ENCODE assay signal across 16 cellular contexts in genomic region chr10:93749218-93749799, GRCh38. TPM values are rescaled to one million over a fixed set of nuclear protein-coding genes. Genes with fewer than 3 reads are reported as not detected.
DNase-seq lines count a peak whose midpoint lies in the region; ATAC-seq and TF ChIP-seq lines count a peak whose summit lies in the region.
"Had no signal": no experiment of that assay in that cellular context is flagged by ENCODE, and none has a peak within 500 bp of the region (broad histone marks: within the 10 kb centered on the region; RNA-seq: fewer than 3 reads in every experiment).

No MANE protein-coding gene starts in this region.

- TF ChIP-seq RAD21 in SK-N-SH (IDR thresholded peaks at IDR 0.05; ENCODE audit: low read length) = no peak

- POLR2A ChIA-PET in SK-N-SH (lab: Yijun Ruan, JAX) = interaction anchor here (0.8 kb wide), 1 partner anchor 47 kb away, joined by 3 read pairs; the partner anchor contains the start of gene FRA10AC1

- no peak overlapping the region for H3K4me3 ChIP-seq in endodermal cell (ENCODE audit: low read length)
- H3K4me3 ChIP-seq in mesodermal cell (ENCODE audit: extremely low read depth, insufficient read depth, low read length, poor library complexity, severe bottlenecking) = no peak overlapping the region
- H3K4me3 ChIP-seq in SK-N-SH (ENCODE audit: low read depth in 2 of 2, low read length in 1 of 2) = no peak overlapping the region
- H3K4me3 ChIP-seq: ascending aorta, psoas muscle, upper lobe of left lung had no signal

- no peak overlapping the region for H3K4me3 Mint-ChIP-seq in endodermal cell

- H3K4me1 Mint-ChIP-seq in endodermal cell = peaks cover 69% of the 10 kb centered on the region

- H3K79me2 ChIP-seq in SK-N-SH (ENCODE audit: insufficient read depth) = no peaks in the 10 kb centered on the region

- H3K9me3 ChIP-seq in endodermal cell (ENCODE audit: control insufficient read depth, low read length) (no peaks in the 10 kb centered on the region), mesodermal cell (ENCODE audit: control insufficient read depth, low read length) (no peaks in the 10 kb centered on the region), SK-N-SH (no peaks in the 10 kb centered on the region)
- H3K9me3 ChIP-seq: ascending aorta, psoas muscle, upper lobe of left lung had no signal

- H3F3A ChIP-seq in SK-N-SH (replicated peaks; ENCODE audit: insufficient read depth) = peaks cover 7% of the 10 kb centered on the region

- CTCF ChIA-PET in SK-N-SH (lab: Yijun Ruan, JAX) = interaction anchor here (1.5 kb wide), 1 partner anchor 9 kb away, joined by 7 read pairs; the partner anchor contains the start of gene LGI1

- H2AFZ ChIP-seq in SK-N-SH (ENCODE audit: low read depth) = no peak overlapping the region

- 5 to 13% methylated on average over 4 to 5 of the region's 5 CpGs for WGBS in endodermal cell (ENCODE audit: insufficient coverage in 1 of 2, insufficient read length in 1 of 2), 2 experiments
- WGBS in mesodermal cell (ENCODE audit: insufficient coverage in 2 of 2), 2 experiments = 4 to 24% methylated on average over 4 of the region's 5 CpGs
- WGBS in SK-N-SH (ENCODE audit: low lambda C conversion rate) = 68% methylated on average over 4 of the region's 5 CpGs

- H3K27me3 ChIP-seq in endodermal cell (ENCODE audit: control insufficient read depth, insufficient read depth, low read length, poor library complexity, severe bottlenecking) (no peaks in the 10 kb centered on the region), SK-N-SH (ENCODE audit: insufficient read depth) (no peaks in the 10 kb centered on the region)
- H3K27me3 ChIP-seq: ascending aorta, upper lobe of left lung had no signal

- no peak for TF ChIP-seq CTCF in endodermal cell (conservative IDR thresholded peaks at IDR 0.05)
- no peak for TF ChIP-seq CTCF in SK-N-SH (IDR thresholded peaks at IDR 0.05)

- H3K9me2 ChIP-seq in SK-N-SH = no peaks in the 10 kb centered on the region

- H3K4me1 ChIP-seq in endodermal cell (ENCODE audit: control insufficient read depth, insufficient read depth, low read length) = peaks cover 25% of the 10 kb centered on the region
- peaks cover 54% of the 10 kb centered on the region for H3K4me1 ChIP-seq in mesodermal cell (ENCODE audit: control insufficient read depth, insufficient read depth, low read length, poor library complexity, severe bottlenecking)
- H3K4me1 ChIP-seq in SK-N-SH (ENCODE audit: control insufficient read depth in 1 of 2, insufficient read depth in 2 of 2, low read depth in 1 of 2, low read length in 1 of 2) = peaks cover 0 to 7% of the 10 kb centered on the region in 2 experiments; a peak in 1 of 4 replicates
- H3K4me1 ChIP-seq: psoas muscle had no signal

- H3K27ac ChIP-seq in endodermal cell (ENCODE audit: low read depth, low read length) = no peak overlapping the region
- peak overlapping the region; percentile 24 for H3K27ac ChIP-seq in mesodermal cell (ENCODE audit: low read depth, low read length, severe bottlenecking)
- no peak overlapping the region for H3K27ac ChIP-seq in SK-N-SH (ENCODE audit: low read depth in 2 of 2, low read length in 1 of 2)
- H3K27ac ChIP-seq: ascending aorta, psoas muscle, upper lobe of left lung had no signal

- no peak for TF ChIP-seq EP300 in SK-N-SH (IDR thresholded peaks at IDR 0.05; ENCODE audit: borderline replicate concordance in 1 of 2, low read depth in 1 of 2, low read length in 1 of 2)

- H3K27ac Mint-ChIP-seq in endodermal cell = peak overlapping the region; percentile 58

- no peaks in the 10 kb centered on the region for H4K20me1 ChIP-seq in SK-N-SH (ENCODE audit: insufficient read depth)

- H3K9me3 Mint-ChIP-seq in endodermal cell = no peaks in the 10 kb centered on the region

- H3K36me3 ChIP-seq in endodermal cell (ENCODE audit: control insufficient read depth, insufficient read depth, low read length) = no peaks in the 10 kb centered on the region
- no peaks in the 10 kb centered on the region for H3K36me3 ChIP-seq in mesodermal cell (ENCODE audit: control insufficient read depth, insufficient read depth, low read length)
- no peaks in the 10 kb centered on the region for H3K36me3 ChIP-seq in SK-N-SH (replicated peaks in 1 of 2; ENCODE audit: control insufficient read depth in 1 of 2, insufficient read depth in 2 of 2, low read length in 1 of 2)
- H3K36me3 ChIP-seq: ascending aorta, upper lobe of left lung had no signal

- no peaks in the 10 kb centered on the region for H3K36me3 Mint-ChIP-seq in endodermal cell (ENCODE audit: low read depth)

- ATAC-seq in GM19455 (IDR thresholded peaks at IDR 0.05; ENCODE audit: unreplicated experiment) = no peak
- ATAC-seq: left ventricle myocardium superior, psoas muscle had no signal

- no peak overlapping the region for H3K9ac ChIP-seq in endodermal cell (ENCODE audit: extremely low read depth, low read length, poor library complexity, severe bottlenecking)
- H3K9ac ChIP-seq in SK-N-SH = no peak overlapping the region

- H3K27me3 Mint-ChIP-seq in endodermal cell (ENCODE audit: insufficient read depth) = no peaks in the 10 kb centered on the region

- no peak overlapping the region for H3K4me2 ChIP-seq in SK-N-SH

- DNase-seq in ELF-1 (ENCODE audit: low read depth, low spot score) (peak; percentile 79), NCI-H146 treated with DMSO at 0.1 percent for 48 hours (lab: John Stamatoyannopoulos, UW; ENCODE audit: unreplicated experiment) (peak; percentile 56), endodermal cell (peak; percentile 90), nucleus accumbens (lab: John Stamatoyannopoulos, UW) (no peak), SK-N-SH (no peak)
- DNase-seq in stimulated activated CD4-positive, alpha-beta T cell treated with anti-CD3 and anti-CD28 coated beads, Interleukin-4, amount 100 ng/mL, for 24 hours = no peak
- DNase-seq: C1 segment of cervical spinal cord, GOT3, left ventricle myocardium superior, psoas muscle, SHP77, upper lobe of left lung had no signal

TF ChIP-seq in SK-N-SH, 30 proteins besides CTCF, POLR2A, EP300 and RAD21:
- TF ChIP-seq MEF2A (IDR thresholded peaks at IDR 0.05; ENCODE audit: borderline replicate concordance, low read depth) = no peak
- TF ChIP-seq ZBTB33 (IDR thresholded peaks at IDR 0.05; ENCODE audit: borderline replicate concordance, low read depth) = no peak
- no peak for TF ChIP-seq ELF1 (IDR thresholded peaks at IDR 0.05)
- TF ChIP-seq PBX3 (IDR thresholded peaks at IDR 0.05) = no peak

RNA-seq across cellular contexts. Expression of gene LGI1, which starts 8.4 kb away (rescaled TPM):
- total RNA-seq in endodermal cell = 1 to 10 TPM in 1 of 2 donors, under 1 TPM in 1; 0.60 to 2.6 TPM
- 63.2 TPM for polyA plus RNA-seq in endodermal cell (2013, experiment 1 of 2)
- 66.2 TPM for polyA plus RNA-seq in endodermal cell (2013, experiment 2 of 2)
- polyA plus RNA-seq in mesodermal cell (2013, experiment 1 of 2) = 35.6 TPM
- 24.1 TPM for polyA plus RNA-seq in mesodermal cell (2013, experiment 2 of 2)
- polyA plus RNA-seq in SK-N-SH (2012; rRNA removed) = 0.03 TPM in 1 of 2 replicates, not detected in the other
- polyA plus RNA-seq in SK-N-SH (2012; cell fraction: cytosol; rRNA removed) = 0.05 and 0.13 TPM in 2 replicates
- polyA plus RNA-seq in SK-N-SH (2012; cell fraction: nucleus; rRNA removed) = not detected in 2 replicates
- total RNA-seq: ascending aorta, endothelial cell of umbilical vein, left ventricle myocardium superior, upper lobe of left lung had no signal
- polyA plus RNA-seq: endothelial cell of umbilical vein had no signal

RNA-seq across cellular contexts. Expression of gene FRA10AC1, which starts 46.9 kb away (rescaled TPM):
- total RNA-seq in endodermal cell = 10 to 100 TPM; 16.5 to 28.3 TPM
- polyA plus RNA-seq in endodermal cell (2013, experiment 1 of 2) = 19.9 TPM
- 27.4 TPM for polyA plus RNA-seq in endodermal cell (2013, experiment 2 of 2)
- polyA plus RNA-seq in mesodermal cell (2013, experiment 1 of 2) = 18.0 TPM
- 18.5 TPM for polyA plus RNA-seq in mesodermal cell (2013, experiment 2 of 2)
- 3.9 and 4.1 TPM in 2 replicates for polyA plus RNA-seq in SK-N-SH (2012; rRNA removed)
- polyA plus RNA-seq in SK-N-SH (2012; cell fraction: cytosol; rRNA removed) = 3.1 and 4.9 TPM in 2 replicates
- 12.7 and 13.6 TPM in 2 replicates for polyA plus RNA-seq in SK-N-SH (2012; cell fraction: nucleus; rRNA removed)

Comparison
In these comparisons a context has a peak if more than half of its experiments do, and no peak if none do; other contexts are left out.
1. DNase-seq: peak in ELF-1 (single experiment), NCI-H146 treated with DMSO at 0.1 percent for 48 hours (single experiment) and endodermal cell (single experiment); none in stimulated activated CD4-positive, alpha-beta T cell treated with anti-CD3 and anti-CD28 coated beads, Interleukin-4, amount 100 ng/mL, for 24 hours (single experiment), nucleus accumbens (0 of 56) and SK-N-SH (single experiment).